ENCODE assay signal across 8 cellular contexts in the genomic region with DNA sequence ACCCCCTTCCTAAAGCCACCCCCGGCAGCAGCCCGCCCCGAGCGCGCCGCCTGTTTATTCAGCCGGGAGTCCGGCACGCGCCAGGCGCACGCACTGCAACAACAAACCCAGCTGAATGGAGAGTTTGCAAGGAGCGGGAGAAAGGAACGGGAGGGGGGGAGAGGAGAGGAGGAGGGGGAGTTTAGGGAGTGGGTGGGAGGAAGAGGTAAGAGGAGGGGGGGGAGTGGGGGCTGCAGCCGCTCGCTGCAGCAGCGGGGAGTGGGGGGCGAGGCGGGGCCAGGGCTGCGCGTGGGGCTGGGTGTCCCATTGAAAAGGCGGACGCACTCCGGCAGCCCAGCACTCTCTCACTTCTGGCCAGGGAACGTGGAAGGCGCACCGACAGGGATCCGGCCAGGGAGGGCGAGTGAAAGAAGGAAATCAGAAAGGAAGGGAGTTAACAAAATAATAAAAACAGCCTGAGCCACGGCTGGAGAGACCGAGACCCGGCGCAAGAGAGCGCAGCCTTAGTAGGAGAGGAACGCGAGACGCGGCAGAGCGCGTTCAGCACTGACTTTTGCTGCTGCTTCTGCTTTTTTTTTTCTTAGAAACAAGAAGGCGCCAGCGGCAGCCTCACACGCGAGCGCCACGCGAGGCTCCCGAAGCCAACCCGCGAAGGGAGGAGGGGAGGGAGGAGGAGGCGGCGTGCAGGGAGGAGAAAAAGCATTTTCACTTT. TPM values are rescaled to one million over a fixed set of nuclear protein-coding genes. Genes with fewer than 3 reads are reported as not detected.
DNase-seq lines count a peak whose midpoint lies in the region; ATAC-seq, FAIRE-seq and TF ChIP-seq lines count a peak whose summit lies in the region.

TSS of gene ASCL1 (plus strand) at position 336 of the 712 bp plus-strand sequence. CDS start 571 bp downstream, outside the sequence.

- DNase-seq in NCI-H1930 (lab: John Stamatoyannopoulos, UW) (peak; percentile 86 to 90), GM12878 (ENCODE audit: low read depth, low spot score) (no peak), HepG2 (ENCODE audit: low spot score) (no peak), small intestine (no peak), NCI-H226 (no peak)

- no peaks in the 10 kb centered on the region for H3K36me3 ChIP-seq in BLaER1 treated with 17β-estradiol and CSF1 and Interleukin-3, amounts not matched to agents 10 nM and 100 nM
- H3K36me3 ChIP-seq in GM12878 (ENCODE audit: control insufficient read depth in 2 of 2, insufficient read depth in 2 of 2, low read length in 1 of 2) (no peaks in the 10 kb centered on the region), HepG2 (replicated peaks in 1 of 2; ENCODE audit: control insufficient read depth in 1 of 2, insufficient read depth in 2 of 2, low read length in 2 of 2) (no peaks in the 10 kb centered on the region), urinary bladder (ENCODE audit: insufficient read depth) (no peaks in the 10 kb centered on the region), small intestine (ENCODE audit: control insufficient read depth in 2 of 2, insufficient read depth in 2 of 2, low read length in 2 of 2) (no peaks in the 10 kb centered on the region)

- TF ChIP-seq CTCF in GM12878 (IDR thresholded peaks at IDR 0.05 in 2 of 3, conservative IDR thresholded peaks at IDR 0.05 in 1 of 3; ENCODE audit: control insufficient read depth in 2 of 3, extremely low read depth in 1 of 3, insufficient read depth in 1 of 3, low read depth in 3 of 3, low read length in 3 of 3), result 0 out of 6 replicates have a peak, but pooled peaks of 1 of the 3 experiments have one; percentile 2
- TF ChIP-seq CTCF in HepG2 (CRISPR knock-in tag; IDR thresholded peaks at IDR 0.05), result no peak

- TF ChIP-seq EP300 in GM12878 (IDR thresholded peaks at IDR 0.05; ENCODE audit: borderline replicate concordance in 1 of 2, control insufficient read depth in 1 of 2, low read depth in 2 of 2, low read length in 2 of 2) (no peak; a peak in 1 of 4 replicates), HepG2 (IDR thresholded peaks at IDR 0.05; ENCODE audit: low read depth in 2 of 2, low read length in 2 of 2) (no peak), HepG2 (CRISPR knock-in tag; IDR thresholded peaks at IDR 0.05; ENCODE audit: borderline replicate concordance) (no peak)

- 5% methylated on average over 30 of the region's 52 CpGs for WGBS in GM12878 (ENCODE audit: insufficient coverage, insufficient replicate concordance, low lambda C conversion rate, missing lambda C conversion rate)
- 3% methylated on average over 52 of the region's 52 CpGs for WGBS in HepG2 (ENCODE audit: low lambda C conversion rate)
- WGBS in urinary bladder, result under 1% methylated on average over 52 of the region's 52 CpGs
- 1 to 3% (median 3%) methylated on average over 45 to 52 of the region's 52 CpGs for WGBS in small intestine, 3 donors

- H3K4me1 ChIP-seq in BLaER1 treated with 17β-estradiol and CSF1 and Interleukin-3, amounts not matched to agents 10 nM and 100 nM, result peaks cover 6 to 20% (median 14%) of the 10 kb centered on the region in 10 experiments; a peak in 16 of 20 replicates
- H3K4me1 ChIP-seq in GM12878 (ENCODE audit: control insufficient read depth, insufficient read depth, low read length), result peaks cover 8% of the 10 kb centered on the region
- peaks cover 12% of the 10 kb centered on the region for H3K4me1 ChIP-seq in HepG2 (ENCODE audit: insufficient read depth, low read length)
- H3K4me1 ChIP-seq in urinary bladder (ENCODE audit: insufficient read depth), result no peaks in the 10 kb centered on the region
- H3K4me1 ChIP-seq in small intestine (ENCODE audit: control insufficient read depth in 2 of 2, insufficient read depth in 1 of 2, low read depth in 1 of 2, low read length in 1 of 2), result no peaks in the 10 kb centered on the region

- peak within 1 kb of the TSS; percentile 8 to 65 (median 49); a peak in 17 of 22 replicates for H3K9ac ChIP-seq in BLaER1 treated with 17β-estradiol and CSF1 and Interleukin-3, amounts not matched to agents 10 nM and 100 nM
- no peak within 1 kb of the TSS; the same call in 1 of the 2 replicates for H3K9ac ChIP-seq in GM12878 (ENCODE audit: control insufficient read depth, insufficient read depth, low read length)
- H3K9ac ChIP-seq in HepG2 (ENCODE audit: insufficient read depth, low read depth, low read length), result no peak within 1 kb of the TSS

- no peak within 1 kb of the TSS for H3K27ac ChIP-seq in BLaER1 treated with 17β-estradiol and CSF1 and Interleukin-3, amounts not matched to agents 10 nM and 100 nM
- H3K27ac ChIP-seq in GM12878 (ENCODE audit: control insufficient read depth, insufficient read depth) (no peak within 1 kb of the TSS), HepG2 (ENCODE audit: extremely low read length, insufficient read depth, low read length) (no peak within 1 kb of the TSS), urinary bladder (ENCODE audit: low read depth) (no peak within 1 kb of the TSS), small intestine (ENCODE audit: low read depth in 1 of 2, low read length in 1 of 2) (no peak within 1 kb of the TSS)

- POLR2A ChIA-PET in GM12878 (lab: Charles Lee) (interaction anchor here (0.6 to 1.3 kb wide), 2 partner anchors 17 to 19 kb away, joined by 3 read pairs; no protein-coding TSS in a partner anchor), HepG2 (lab: Yijun Ruan, JAX) (no interaction called here)

- H3K27me3 ChIP-seq in BLaER1 treated with 17β-estradiol and CSF1 and Interleukin-3, amounts not matched to agents 10 nM and 100 nM, result peaks cover 90 to 100% (median 98%) of the 10 kb centered on the region in 11 experiments
- H3K27me3 ChIP-seq in GM12878 (replicated peaks in 1 of 2; ENCODE audit: control insufficient read depth in 2 of 2, insufficient read depth in 2 of 2, low read length in 1 of 2) (peaks cover 0 to 24% of the 10 kb centered on the region in 2 experiments; a peak in 2 of 4 replicates), HepG2 (ENCODE audit: control insufficient read depth in 1 of 2, insufficient read depth in 2 of 2, low read length in 2 of 2) (peaks cover 6 to 72% of the 10 kb centered on the region in 2 experiments), small intestine (ENCODE audit: control insufficient read depth in 2 of 2, insufficient read depth in 2 of 2, low read length in 2 of 2) (peaks cover 23 to 38% of the 10 kb centered on the region in 2 donors)

- RAD21 ChIA-PET in GM12878 (lab: Charles Lee; ENCODE audit: unreplicated experiment), result interaction anchor here (0.8 to 5.6 kb wide), 6 partner anchors 35 to 224 kb away, joined by 3 to 54 read pairs (median 5); no protein-coding TSS in a partner anchor

- peaks cover 0 to 9% (median 0%) of the 10 kb centered on the region in 11 experiments; a peak in 2 of 22 replicates for H3K9me3 ChIP-seq in BLaER1 treated with 17β-estradiol and CSF1 and Interleukin-3, amounts not matched to agents 10 nM and 100 nM (replicated peaks in 1 of 11)
- H3K9me3 ChIP-seq in GM12878 (replicated peaks; ENCODE audit: control insufficient read depth, insufficient read depth, low read length) (no peaks in the 10 kb centered on the region; the same call in 2 of the 3 replicates), HepG2 (ENCODE audit: low read length) (no peaks in the 10 kb centered on the region), small intestine (ENCODE audit: control insufficient read depth, low read depth) (no peaks in the 10 kb centered on the region)

- H2AFZ ChIP-seq in GM12878 (ENCODE audit: control insufficient read depth, low read depth, low read length) (peak within 1 kb of the TSS; percentile 76), HepG2 (ENCODE audit: low read length) (no peak within 1 kb of the TSS)

- ATAC-seq in GM19351 (IDR thresholded peaks at IDR 0.05; ENCODE audit: unreplicated experiment) (peak; percentile 46), GM12878 (peak; percentile 42), HepG2 (peak; percentile 36)

- H3K79me2 ChIP-seq in GM12878 (ENCODE audit: control insufficient read depth, insufficient read depth, low read length) (no peaks in the 10 kb centered on the region), HepG2 (ENCODE audit: insufficient read depth, low read length) (no peaks in the 10 kb centered on the region)

- TF ChIP-seq RAD21 in GM12878 (IDR thresholded peaks at IDR 0.05; ENCODE audit: insufficient read depth, low read depth, low read length) (peak; percentile 11; the same call in 1 of the 2 replicates), HepG2 (CRISPR knock-in tag; IDR thresholded peaks at IDR 0.05) (no peak)

- H3K4me2 ChIP-seq in BLaER1 treated with 17β-estradiol and CSF1 and Interleukin-3, amounts not matched to agents 10 nM and 100 nM, result peak within 1 kb of the TSS; percentile 88 to 99 (median 97)
- H3K4me2 ChIP-seq in GM12878 (ENCODE audit: control insufficient read depth, insufficient read depth), result peak within 1 kb of the TSS; percentile 93
- H3K4me2 ChIP-seq in HepG2 (ENCODE audit: low read depth, low read length), result peak within 1 kb of the TSS; percentile 67

- SMC1A ChIA-PET in GM12878 (lab: Charles Lee; ENCODE audit: uncharacterized antibody, unreplicated experiment), result interaction anchor here (1.0 to 2.3 kb wide), 4 partner anchors 18 to 148 kb away, joined by 3 to 9 read pairs (median 4); no protein-coding TSS in a partner anchor

- FAIRE-seq in GM12878 (lab: Jason Lieb, UNC) (peak; percentile 59), HepG2 (lab: Jason Lieb, UNC) (no peak), small intestine (lab: Jason Lieb, UNC) (no peak)

- no peak for TF ChIP-seq POLR2A in GM12878 (IDR thresholded peaks at IDR 0.05; ENCODE audit: low read depth, low read length)
- no peak for TF ChIP-seq POLR2A in HepG2 (IDR thresholded peaks at IDR 0.05; ENCODE audit: insufficient read depth in 1 of 2, low read depth in 2 of 2, low read length in 2 of 2)

- peak within 1 kb of the TSS; percentile 56 to 73 (median 65) for H3K4me3 ChIP-seq in BLaER1 treated with 17β-estradiol and CSF1 and Interleukin-3, amounts not matched to agents 10 nM and 100 nM
- H3K4me3 ChIP-seq in GM12878, result peak within 1 kb of the TSS; percentile 81
- peak within 1 kb of the TSS; percentile 37 to 46 (median 39); a peak in 4 of 6 replicates for H3K4me3 ChIP-seq in HepG2 (replicated peaks in 1 of 3; ENCODE audit: insufficient read depth in 1 of 3, low read depth in 2 of 3, low read length in 3 of 3)
- peak within 1 kb of the TSS; percentile 26 for H3K4me3 ChIP-seq in urinary bladder (ENCODE audit: low read depth, low read length)
- H3K4me3 ChIP-seq in small intestine (ENCODE audit: low read depth in 1 of 2, low read length in 2 of 2), result peak within 1 kb of the TSS in 1 of 2 donors; percentile 37

- CTCF ChIA-PET in GM12878 (lab: Yijun Ruan, JAX) (interaction anchor here (0.6 to 1.2 kb wide), 3 partner anchors 74 to 187 kb away, joined by 3 to 4 read pairs (median 3); no protein-coding TSS in a partner anchor), HepG2 (lab: Yijun Ruan, JAX; ENCODE audit: low intra/inter-chr PET ratio, low total read pairs) (no interaction called here)

- in situ Hi-C loops in GM12878 (cut with MboI), result no loop called here
- in situ Hi-C loops in HepG2 (cut with HindIII; ENCODE audit: extremely low pct_ligation_motif_present, low pct_unique_long_range_greater_than_20kb), result no loop called here

- intact Hi-C loops in GM12878 (cut with micrococcal nuclease; ENCODE audit: unreplicated experiment) (loop anchor here (2.0 to 5.0 kb wide), 3 partner anchors 157 to 485 kb away; no protein-coding TSS in a partner anchor), HepG2 (cut with micrococcal nuclease; ENCODE audit: unreplicated experiment) (no loop called here)

- H4K20me1 ChIP-seq in BLaER1 treated with 17β-estradiol and CSF1 and Interleukin-3, amounts not matched to agents 10 nM and 100 nM, result peaks cover 0 to 23% (median 9%) of the 10 kb centered on the region in 11 experiments; a peak in 10 of 22 replicates
- H4K20me1 ChIP-seq in GM12878 (ENCODE audit: control insufficient read depth, insufficient read depth), result no peaks in the 10 kb centered on the region
- H4K20me1 ChIP-seq in HepG2 (ENCODE audit: insufficient read depth, low read length), result no peaks in the 10 kb centered on the region

- no TSS peak for BruUV-seq in GM12878 (replicated peaks; lab: Mats Ljungman, UMichigan)
- BruUV-seq in HepG2 (replicated peaks; lab: Mats Ljungman, UMichigan), result no TSS peak

RNA-seq across cellular contexts. Expression of gene ASCL1, which starts in this region (rescaled TPM):
- total RNA-seq in GM12878 (2013; cell fraction: nucleolus; rRNA removed), result 25.2 and 26.4 TPM in 2 replicates
- 18.2 and 18.4 TPM in 2 replicates for total RNA-seq in GM12878 (2014; rRNA removed)
- total RNA-seq in GM12878 (2014; rRNA removed; fragmentation: Illumina TruSeq; extraction: Trizol), result 11.2 and 12.6 TPM in 2 replicates
- 20.2 and 21.4 TPM in 2 replicates for total RNA-seq in GM12878 (2021)
- polyA plus RNA-seq in GM12878 (2011; ENCODE audit: low read depth), result 0.72 TPM
- polyA plus RNA-seq in GM12878 (2011; rRNA removed), result 56.2 and 61.1 TPM in 2 replicates
- 68.1 and 75.3 TPM in 2 replicates for polyA plus RNA-seq in GM12878 (2011; cell fraction: cytosol; rRNA removed)
- 32.5 and 37.1 TPM in 2 replicates for polyA plus RNA-seq in GM12878 (2011; cell fraction: nucleus; rRNA removed)
- 0.96 and 1.8 TPM in 2 replicates for polyA plus RNA-seq in GM12878 (2012)
- polyA plus RNA-seq in GM12878 (2014; fragmentation: Illumina TruSeq; extraction: Trizol), result 19.3 and 19.6 TPM in 2 replicates
- polyA plus RNA-seq in GM12878 (2014; fragmentation: Nextera tagmentation; extraction: Ambion mirVana), result 10 to 100 TPM; 10.6 to 11.3 TPM
- polyA plus RNA-seq in GM12878 (2014; rRNA removed), result 21.8 and 26.8 TPM in 2 replicates
- polyA plus RNA-seq in GM12878 (2016; fragmentation: Nextera tagmentation; extraction: Ambion mirVana), result 10 to 100 TPM; 31.1 to 34.1 TPM
- polyA minus RNA-seq in GM12878 (2011; rRNA and poly(A)+ RNA removed), result 24.4 and 31.1 TPM in 2 replicates
- polyA minus RNA-seq in GM12878 (2011; cell fraction: cytosol; rRNA and poly(A)+ RNA removed), result 16.3 and 19.0 TPM in 2 replicates
- 16.0 and 22.7 TPM in 2 replicates for polyA minus RNA-seq in GM12878 (2011; cell fraction: nucleus; rRNA and poly(A)+ RNA removed)
- total RNA-seq in HepG2 (2016; rRNA removed; fragmentation: Illumina TruSeq; extraction: Trizol), result not detected in 2 replicates
- not detected in 2 replicates for total RNA-seq in HepG2 (2016; cell fraction: cytosol; rRNA removed; fragmentation: Illumina TruSeq; extraction: Trizol; ENCODE audit: low read depth)
- not detected in 2 replicates for total RNA-seq in HepG2 (2016; cell fraction: insoluble cytoplasmic fraction; rRNA removed; fragmentation: Illumina TruSeq; extraction: Trizol)
- not detected in 2 replicates for total RNA-seq in HepG2 (2016; cell fraction: membrane; rRNA removed; fragmentation: Illumina TruSeq; extraction: Trizol)
- total RNA-seq in HepG2 (2016; cell fraction: nucleus; rRNA removed; fragmentation: Illumina TruSeq; extraction: Trizol), result not detected in 2 replicates
- not detected in 2 replicates for polyA plus RNA-seq in HepG2 (2011; rRNA removed)
- polyA plus RNA-seq in HepG2 (2011; cell fraction: cytosol; rRNA removed), result 0.03 TPM in 1 of 2 replicates, not detected in the other
- polyA plus RNA-seq in HepG2 (2011; cell fraction: nucleus; rRNA removed), result not detected in 2 replicates
- polyA plus RNA-seq in HepG2 (2012), result not detected in 2 replicates
- polyA plus RNA-seq in HepG2 (2016; cell fraction: cytosol; fragmentation: Illumina TruSeq; extraction: Trizol; ENCODE audit: low read depth), result not detected in 2 replicates
- not detected in 2 replicates for polyA plus RNA-seq in HepG2 (2016; cell fraction: insoluble cytoplasmic fraction; fragmentation: Illumina TruSeq; extraction: Trizol; ENCODE audit: low read depth)
- polyA plus RNA-seq in HepG2 (2016; cell fraction: membrane; fragmentation: Illumina TruSeq; extraction: Trizol; ENCODE audit: low read depth), result not detected in 2 replicates
- not detected in 2 replicates for polyA plus RNA-seq in HepG2 (2016; cell fraction: nucleus; fragmentation: Illumina TruSeq; extraction: Trizol; ENCODE audit: insufficient read depth, low read depth)
- not detected in 2 replicates for polyA minus RNA-seq in HepG2 (2011; rRNA and poly(A)+ RNA removed; ENCODE audit: low replicate concordance)
- polyA minus RNA-seq in HepG2 (2011; cell fraction: cytosol; rRNA and poly(A)+ RNA removed), result not detected in 2 replicates
- not detected in 2 replicates for polyA minus RNA-seq in HepG2 (2011; cell fraction: nucleus; rRNA and poly(A)+ RNA removed)
- total RNA-seq in urinary bladder, result 0.32 TPM
- polyA plus RNA-seq in urinary bladder, result 0.04 TPM
- under 1 TPM in 1 of 3 donors, not detected in 2; 0.06 TPM for polyA plus RNA-seq in small intestine

Comparison
In these comparisons a context has a peak if more than half of its experiments do, and no peak if none do; other contexts are left out.
1. Peak in ATAC-seq, H3K4me3 ChIP-seq and H3K4me2 ChIP-seq in HepG2; RNA of the gene not detected or under 1 TPM.
2. H3K9ac ChIP-seq: peak in BLaER1 treated with 17β-estradiol and CSF1 and Interleukin-3, amounts not matched to agents 10 nM and 100 nM (11 of 11); none in GM12878 (single experiment) and HepG2 (single experiment).
3. DNase-seq: peak in NCI-H1930 (2 of 2); none in GM12878 (single experiment), HepG2 (single experiment), small intestine (single experiment) and NCI-H226 (single experiment).
4. Peak in every context shown above with its lines, with median percentiles within 50 percentile points of each other: H3K4me2 ChIP-seq and ATAC-seq.